ENCODE assay signal across 1 cellular context in genomic region chr11:3841426-3842304, GRCh38.
TF ChIP-seq lines count a peak whose summit lies in the region.

No MANE protein-coding gene starts in this region.

TF ChIP-seq in K562, 482 proteins besides CTCF, POLR2A, EP300 and RAD21 (continued from another document and continues in another):
- TF ChIP-seq MLLT1 (IDR thresholded peaks at IDR 0.05), result peak in 1 of 2 experiments; percentile 27; a peak in 1 of 4 replicates
- TF ChIP-seq CREB3L1 (IDR thresholded peaks at IDR 0.05; ENCODE audit: borderline replicate concordance, low read depth), result peak; percentile 33; the same call in 1 of the 2 replicates
- TF ChIP-seq POLR2H (tag; IDR thresholded peaks at IDR 0.05; ENCODE audit: low read depth), result peak; percentile 38; the same call in 1 of the 2 replicates
- TF ChIP-seq MGA (IDR thresholded peaks at IDR 0.05), result peak; percentile 98
- TF ChIP-seq, protein P1, sequence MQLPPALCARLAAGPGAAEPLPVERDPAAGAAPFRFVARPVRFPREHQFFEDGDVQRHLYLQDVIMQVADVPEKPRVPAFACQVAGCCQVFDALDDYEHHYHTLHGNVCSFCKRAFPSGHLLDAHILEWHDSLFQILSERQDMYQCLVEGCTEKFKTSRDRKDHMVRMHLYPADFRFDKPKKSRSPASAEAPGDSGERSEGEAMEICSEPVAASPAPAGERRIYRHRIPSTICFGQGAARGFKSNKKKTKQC (CRISPR knock-in tag; IDR thresholded peaks at IDR 0.05), result peak; percentile 73; the same call in 1 of the 2 replicates
- TF ChIP-seq, protein P2, sequence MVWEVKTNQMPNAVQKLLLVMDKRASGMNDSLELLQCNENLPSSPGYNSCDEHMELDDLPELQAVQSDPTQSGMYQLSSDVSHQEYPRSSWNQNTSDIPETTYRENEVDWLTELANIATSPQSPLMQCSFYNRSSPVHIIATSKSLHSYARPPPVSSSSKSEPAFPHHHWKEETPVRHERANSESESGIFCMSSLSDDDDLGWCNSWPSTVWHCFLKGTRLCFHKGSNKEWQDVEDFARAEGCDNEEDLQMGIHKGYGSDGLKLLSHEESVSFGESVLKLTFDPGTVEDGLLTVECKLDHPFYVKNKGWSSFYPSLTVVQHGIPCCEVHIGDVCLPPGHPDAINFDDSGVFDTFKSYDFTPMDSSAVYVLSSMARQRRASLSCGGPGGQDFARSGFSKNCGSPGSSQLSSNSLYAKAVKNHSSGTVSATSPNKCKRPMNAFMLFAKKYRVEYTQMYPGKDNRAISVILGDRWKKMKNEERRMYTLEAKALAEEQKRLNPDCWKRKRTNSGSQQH (CRISPR knock-in tag; IDR thresholded peaks at IDR 0.05), result no peak
- peak; percentile 64 for TF ChIP-seq E2F1 (CRISPR knock-in tag; IDR thresholded peaks at IDR 0.05)
- no peak for TF ChIP-seq CREBBP (IDR thresholded peaks at IDR 0.05; ENCODE audit: low read depth, low read length)
- peak; percentile 84 for TF ChIP-seq EGR1 (conservative IDR thresholded peaks at IDR 0.05)
- TF ChIP-seq ZNF449 (CRISPR knock-in tag; IDR thresholded peaks at IDR 0.05), result no peak
- TF ChIP-seq EWSR1 (IDR thresholded peaks at IDR 0.05; ENCODE audit: borderline replicate concordance, low read depth, partially characterized antibody), result no peak
- TF ChIP-seq, protein P3, sequence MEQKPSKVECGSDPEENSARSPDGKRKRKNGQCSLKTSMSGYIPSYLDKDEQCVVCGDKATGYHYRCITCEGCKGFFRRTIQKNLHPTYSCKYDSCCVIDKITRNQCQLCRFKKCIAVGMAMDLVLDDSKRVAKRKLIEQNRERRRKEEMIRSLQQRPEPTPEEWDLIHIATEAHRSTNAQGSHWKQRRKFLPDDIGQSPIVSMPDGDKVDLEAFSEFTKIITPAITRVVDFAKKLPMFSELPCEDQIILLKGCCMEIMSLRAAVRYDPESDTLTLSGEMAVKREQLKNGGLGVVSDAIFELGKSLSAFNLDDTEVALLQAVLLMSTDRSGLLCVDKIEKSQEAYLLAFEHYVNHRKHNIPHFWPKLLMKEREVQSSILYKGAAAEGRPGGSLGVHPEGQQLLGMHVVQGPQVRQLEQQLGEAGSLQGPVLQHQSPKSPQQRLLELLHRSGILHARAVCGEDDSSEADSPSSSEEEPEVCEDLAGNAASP (IDR thresholded peaks at IDR 0.05), result no peak
- TF ChIP-seq ILK (tag; IDR thresholded peaks at IDR 0.05; ENCODE audit: borderline replicate concordance, low read depth), result no peak
- TF ChIP-seq ZNF311 (CRISPR knock-in tag; IDR thresholded peaks at IDR 0.05), result no peak; the same call in 1 of the 2 replicates
- peak; percentile 52; the same call in 1 of the 2 replicates for TF ChIP-seq MBD2 (IDR thresholded peaks at IDR 0.05; ENCODE audit: borderline replicate concordance, low read depth)
- TF ChIP-seq HDAC6 (IDR thresholded peaks at IDR 0.05; ENCODE audit: low read depth, low read length), result no peak
- TF ChIP-seq THAP7 (CRISPR knock-in tag; IDR thresholded peaks at IDR 0.05), result no peak
- no peak for TF ChIP-seq POLR3A (IDR thresholded peaks at IDR 0.05; ENCODE audit: borderline replicate concordance, extremely low read depth, insufficient read depth, insufficient read length)
- no peak for TF ChIP-seq PRPF4 (IDR thresholded peaks at IDR 0.05; ENCODE audit: insufficient read depth, low read depth, low read length, poor library complexity, severe bottlenecking)
- no peak for TF ChIP-seq ETV5 (CRISPR knock-in tag; IDR thresholded peaks at IDR 0.05; ENCODE audit: low read depth)
- 0 out of 2 replicates have a peak, but pooled peaks have one; percentile 13 for TF ChIP-seq ZBTB2 (IDR thresholded peaks at IDR 0.05)
- TF ChIP-seq MIER1 (IDR thresholded peaks at IDR 0.05; ENCODE audit: low read depth), result no peak
- peak; percentile 88 for TF ChIP-seq ZNF175 (CRISPR knock-in tag; IDR thresholded peaks at IDR 0.05; ENCODE audit: low read depth)
- TF ChIP-seq TOE1 (IDR thresholded peaks at IDR 0.05; ENCODE audit: borderline replicate concordance), result peak; percentile 32; the same call in 1 of the 2 replicates
- no peak for TF ChIP-seq TOE1 (CRISPR knock-in tag; IDR thresholded peaks at IDR 0.05; ENCODE audit: borderline replicate concordance, low read depth)
- no peak for TF ChIP-seq CBX8 (IDR thresholded peaks at IDR 0.05; ENCODE audit: borderline replicate concordance, extremely low read depth, low read depth, low read length, poor library complexity, severe bottlenecking)
- TF ChIP-seq ZSCAN29 (IDR thresholded peaks at IDR 0.05), result 0 out of 2 replicates have a peak, but pooled peaks have one; percentile 46
